In genomic region chr15:70289191-70289955, GRCh38 we compare ENCODE assay signal across 10 cellular contexts.
DNase-seq lines count a peak whose midpoint lies in the region; ATAC-seq and TF ChIP-seq lines count a peak whose summit lies in the region.
"Had no signal": no experiment of that assay in that cellular context is flagged by ENCODE, and none has a peak within 500 bp of the region (broad histone marks: within the 10 kb centered on the region; RNA-seq: fewer than 3 reads in every experiment).

No MANE protein-coding gene starts in this region.

- H3K36me3 Mint-ChIP-seq in HFFc6 (ENCODE audit: low read depth): no peaks in the 10 kb centered on the region

- peaks cover 18% of the 10 kb centered on the region for H3K4me1 Mint-ChIP-seq in HFFc6 (ENCODE audit: low read depth)

- no peaks in the 10 kb centered on the region for H3K9me3 Mint-ChIP-seq in HFFc6

- H3K4me3 ChIP-seq in AG10803 (ENCODE audit: low read length): no peak overlapping the region
- H3K4me3 ChIP-seq: BLaER1 had no signal

- H3K27me3 Mint-ChIP-seq in HFFc6 (ENCODE audit: insufficient read depth): peaks cover 24% of the 10 kb centered on the region

- H3K27ac Mint-ChIP-seq in HFFc6: peak overlapping the region; percentile 29; the same call in 1 of the 2 replicates

- no peak for ATAC-seq in HG02798 (IDR thresholded peaks at IDR 0.05; ENCODE audit: poor library complexity, unreplicated experiment)

- TF ChIP-seq CTCF in AG10803 (conservative IDR thresholded peaks at IDR 0.05; ENCODE audit: low read length): no peak
- no peak for TF ChIP-seq CTCF in HFFc6 (IDR thresholded peaks at IDR 0.05)

- DNase-seq in AG10803 (ENCODE audit: low read depth) (peak; percentile 80), HFFc6 (peak; percentile 55), cerebellar cortex (ENCODE audit: low spot score) (peak; percentile 43), lung microvascular endothelial cell (ENCODE audit: low read depth in 2 of 2) (peak; percentile 59 to 65), NCI-H2171 (lab: John Stamatoyannopoulos, UW) (no peak), NCI-H2227 treated with DMSO at 0.1 percent for 48 hours (lab: John Stamatoyannopoulos, UW) (no peak)
- no peak for DNase-seq in effector CD4-positive, alpha-beta T cell
- DNase-seq: NCI-H2081 had no signal

- peak overlapping the region; percentile 38; the same call in 1 of the 2 replicates for H3K4me3 Mint-ChIP-seq in HFFc6

Comparison
In these comparisons a context has a peak if more than half of its experiments do, and no peak if none do; other contexts are left out.
1. DNase-seq: peak in AG10803 (single experiment), HFFc6 (single experiment), cerebellar cortex (single experiment) and lung microvascular endothelial cell (2 of 2); none in NCI-H2171 (single experiment), effector CD4-positive, alpha-beta T cell (single experiment) and NCI-H2227 treated with DMSO at 0.1 percent for 48 hours (single experiment).